In genomic region chr7:1679966-1680730, GRCh38 we compare ENCODE assay signal across 27 cellular contexts. TPM values are rescaled to one million over a fixed set of nuclear protein-coding genes. Genes with fewer than 3 reads are reported as not detected.
DNase-seq lines count a peak whose midpoint lies in the region; ATAC-seq, FAIRE-seq and TF ChIP-seq lines count a peak whose summit lies in the region.
"Had no signal": no experiment of that assay in that cellular context is flagged by ENCODE, and none has a peak within 500 bp of the region (broad histone marks: within the 10 kb centered on the region; RNA-seq: fewer than 3 reads in every experiment).

No MANE protein-coding gene starts in this region.

- no peak overlapping the region for H2BK5ac ChIP-seq in H1 (ENCODE audit: low read depth, low read length)

- H3K36me3 ChIP-seq in SK-N-SH (replicated peaks in 1 of 2; ENCODE audit: control insufficient read depth in 1 of 2, insufficient read depth in 2 of 2, low read length in 1 of 2): peaks cover 0 to 2% of the 10 kb centered on the region in 2 experiments
- 0 out of 22 replicates have a peak, but pooled peaks cover 0 to 4% (median 0%) of the 10 kb centered on the region in 11 experiments for H3K36me3 ChIP-seq in BLaER1 treated with 17β-estradiol and CSF1 and Interleukin-3, amounts not matched to agents 10 nM and 100 nM
- no peaks in the 10 kb centered on the region; a peak in 1 of 8 replicates for H3K36me3 ChIP-seq in H1 (ENCODE audit: control insufficient read depth in 2 of 4, insufficient read depth in 4 of 4, low read length in 3 of 4)
- H3K36me3 ChIP-seq in spleen: no peaks in the 10 kb centered on the region
- H3K36me3 ChIP-seq: pancreas, uterus had no signal

- no peak overlapping the region for H2BK12ac ChIP-seq in H1 (ENCODE audit: low read depth, low read length)

- no peak overlapping the region for H2BK20ac ChIP-seq in H1 (ENCODE audit: low read length)

- H3K4me3 ChIP-seq in SK-N-SH (ENCODE audit: low read depth in 2 of 2, low read length in 1 of 2): no peak overlapping the region
- H3K4me3 ChIP-seq in BLaER1 treated with 17β-estradiol and CSF1 and Interleukin-3, amounts not matched to agents 10 nM and 100 nM: no peak overlapping the region
- no peak overlapping the region for H3K4me3 ChIP-seq in H1 (ENCODE audit: extremely low read depth in 1 of 4, insufficient read depth in 2 of 4, low read depth in 3 of 4, low read length in 4 of 4)
- H3K4me3 ChIP-seq in spleen: no peak overlapping the region
- H3K4me3 ChIP-seq: body of pancreas, pancreas, uterus had no signal

- H3K27ac Mint-ChIP-seq in stimulated activated naive B cell treated with anti-CD40 and anti-IgM and Interleukin-4, amounts not matched to agents 10 μg/mL and 1 μg/mL and 100 μg/mL, for 72 hours: no peak overlapping the region
- H3K27ac Mint-ChIP-seq: activated CD4-positive, alpha-beta T cell treated with anti-CD3 and anti-CD28 coated beads, Interleukin-2, amount 10 ng/mL, durations not matched to agents 7 days and 5 days; CD8-positive, alpha-beta memory T cell; stimulated activated effector memory CD8-positive, alpha-beta T cell treated with anti-CD3 and anti-CD28 coated beads, Interleukin-12 subunit alpha, Interleukin-12 subunit beta, amount 100 ng/mL, for 72 hours had no signal

- H3K9me3 Mint-ChIP-seq in stimulated activated naive B cell treated with anti-CD40 and anti-IgM and Interleukin-4, amounts not matched to agents 10 μg/mL and 1 μg/mL and 100 μg/mL, for 72 hours: peaks cover 13 to 24% of the 10 kb centered on the region in 2 donors

- H2BK15ac ChIP-seq in H1 (ENCODE audit: low read length): no peak overlapping the region

- H3K79me1 ChIP-seq in H1 (ENCODE audit: low read depth, low read length): peaks cover 4% of the 10 kb centered on the region; the same call in 1 of the 2 replicates

- peaks cover 8 to 18% of the 10 kb centered on the region in 2 donors for H3K36me3 Mint-ChIP-seq in stimulated activated naive B cell treated with anti-CD40 and anti-IgM and Interleukin-4, amounts not matched to agents 10 μg/mL and 1 μg/mL and 100 μg/mL, for 72 hours
- H3K36me3 Mint-ChIP-seq: stimulated activated effector memory CD8-positive, alpha-beta T cell treated with anti-CD3 and anti-CD28 coated beads, Interleukin-12 subunit alpha, Interleukin-12 subunit beta, amount 100 ng/mL, for 72 hours had no signal

- H3K27ac ChIP-seq in SK-N-SH (ENCODE audit: low read depth in 2 of 2, low read length in 1 of 2) (no peak overlapping the region), H1 (ENCODE audit: low read depth, low read length) (no peak overlapping the region), spleen (no peak overlapping the region)
- H3K27ac ChIP-seq in BLaER1 treated with 17β-estradiol and CSF1 and Interleukin-3, amounts not matched to agents 10 nM and 100 nM: no peak overlapping the region
- H3K27ac ChIP-seq: body of pancreas, pancreas, uterus had no signal

- H4K20me1 ChIP-seq in SK-N-SH (ENCODE audit: insufficient read depth) (no peaks in the 10 kb centered on the region), H1 (replicated peaks in 1 of 2; ENCODE audit: control insufficient read depth in 1 of 2, insufficient read depth in 2 of 2, low read length in 2 of 2) (peaks cover 0 to 10% of the 10 kb centered on the region in 2 experiments)
- H4K20me1 ChIP-seq in BLaER1 treated with 17β-estradiol and CSF1 and Interleukin-3, amounts not matched to agents 10 nM and 100 nM: peaks cover 0 to 49% (median 21%) of the 10 kb centered on the region in 11 experiments; a peak in 13 of 22 replicates

- H4K8ac ChIP-seq in H1 (ENCODE audit: extremely low read depth, insufficient read depth, low read length): 0 out of 2 replicates have a peak overlapping the region, but pooled peaks have one; percentile 3

- peaks cover 19 to 55% of the 10 kb centered on the region in 2 donors for H3K27me3 Mint-ChIP-seq in stimulated activated naive B cell treated with anti-CD40 and anti-IgM and Interleukin-4, amounts not matched to agents 10 μg/mL and 1 μg/mL and 100 μg/mL, for 72 hours

- H2AK5ac ChIP-seq in H1 (ENCODE audit: low read depth, low read length): peak overlapping the region; percentile 53; the same call in 1 of the 2 replicates

- intact Hi-C loops in spleen (cut with DNase I; ENCODE audit: low total_unique reads): no loop called here

- H3K4me1 ChIP-seq in SK-N-SH (ENCODE audit: control insufficient read depth in 1 of 2, insufficient read depth in 2 of 2, low read depth in 1 of 2, low read length in 1 of 2): peaks cover 0 to 42% of the 10 kb centered on the region in 2 experiments; a peak in 1 of 4 replicates
- peaks cover 0 to 68% (median 50%) of the 10 kb centered on the region in 10 experiments; a peak in 19 of 20 replicates for H3K4me1 ChIP-seq in BLaER1 treated with 17β-estradiol and CSF1 and Interleukin-3, amounts not matched to agents 10 nM and 100 nM
- H3K4me1 ChIP-seq in H1 (replicated peaks in 1 of 4; ENCODE audit: control insufficient read depth in 3 of 4, insufficient read depth in 4 of 4, low read length in 3 of 4): no peaks in the 10 kb centered on the region; a peak in 2 of 7 replicates
- no peaks in the 10 kb centered on the region for H3K4me1 ChIP-seq in spleen
- H3K4me1 ChIP-seq: body of pancreas, pancreas, uterus had no signal

- no peak overlapping the region for H4K5ac ChIP-seq in H1 (ENCODE audit: insufficient read length, low read depth, low read length)

- H3K27me3 ChIP-seq in SK-N-SH (ENCODE audit: insufficient read depth) (peaks cover 9% of the 10 kb centered on the region), H1 (replicated peaks in 1 of 4; ENCODE audit: control insufficient read depth in 3 of 4, extremely low read depth in 1 of 4, insufficient read depth in 3 of 4, low read length in 3 of 4) (no peaks in the 10 kb centered on the region), spleen (replicated peaks in 1 of 7) (peaks cover 0 to 37% (median 0%) of the 10 kb centered on the region in 7 donors)
- H3K27me3 ChIP-seq in BLaER1 treated with 17β-estradiol and CSF1 and Interleukin-3, amounts not matched to agents 10 nM and 100 nM: peaks cover 22 to 40% (median 28%) of the 10 kb centered on the region in 11 experiments
- H3K27me3 ChIP-seq: body of pancreas, pancreas, uterus had no signal

- no peak for TF ChIP-seq POLR2A in H1 (IDR thresholded peaks at IDR 0.05; ENCODE audit: control extremely low read depth in 1 of 2, low read depth in 2 of 2, low read length in 2 of 2)
- no peak for TF ChIP-seq POLR2A in spleen (IDR thresholded peaks at IDR 0.05)

- TF ChIP-seq EP300 in SK-N-SH (IDR thresholded peaks at IDR 0.05; ENCODE audit: borderline replicate concordance in 1 of 2, low read depth in 1 of 2, low read length in 1 of 2): no peak
- TF ChIP-seq EP300 in H1 (IDR thresholded peaks at IDR 0.05; ENCODE audit: borderline replicate concordance in 1 of 2, low read depth in 2 of 2, low read length in 2 of 2): no peak

- H3K9me3 ChIP-seq in SK-N-SH (peaks cover 14% of the 10 kb centered on the region), H1 (ENCODE audit: insufficient read depth in 2 of 2, low read depth in 1 of 2, low read length in 1 of 2) (peaks cover 2 to 6% of the 10 kb centered on the region in 2 experiments; a peak in 3 of 4 replicates), spleen (peaks cover 3 to 38% (median 32%) of the 10 kb centered on the region in 8 donors)
- peaks cover 28 to 39% (median 32%) of the 10 kb centered on the region in 11 experiments for H3K9me3 ChIP-seq in BLaER1 treated with 17β-estradiol and CSF1 and Interleukin-3, amounts not matched to agents 10 nM and 100 nM (replicated peaks in 1 of 11)
- H3K9me3 ChIP-seq: pancreas had no signal

- peak; percentile 20 for DNase-seq in SK-N-SH
- no peak for DNase-seq in H1 (ENCODE audit: low read depth in 1 of 2, low spot score in 2 of 2)
- DNase-seq in spleen: peak; percentile 39
- no peak for DNase-seq in iPS-NIHi7 (ENCODE audit: extremely low spot score)
- DNase-seq in stimulated activated naive B cell treated with anti-CD40 and anti-IgM and Interleukin-4, amounts not matched to agents 10 μg/mL and 1 μg/mL and 100 μg/mL, for 72 hours: no peak
- DNase-seq: 8988T; activated CD4-positive, alpha-beta T cell treated with anti-CD3 and anti-CD28 coated beads, Interleukin-2, amount 10 ng/mL, durations not matched to agents 7 days and 5 days; activated gamma-delta T cell treated with Interleukin-2 at 50 U/mL for 16 hours; body of pancreas; DMS 273 treated with DMSO at 0.1 percent for 48 hours; midbrain; NCI-H1105; NCI-H2029; NCI-H524 treated with DMSO at 0.1 percent for 48 hours; PC-3; stimulated activated CD4-positive, alpha-beta T cell treated with anti-CD3 and anti-CD28 coated beads, Interleukin-12 subunit alpha, Interleukin-12 subunit beta, amount 100 ng/mL, for 4 hours; stimulated activated CD4-positive, alpha-beta T cell treated with anti-CD3 and anti-CD28 coated beads, Interleukin-4, amount 100 ng/mL, for 1 hour; uterus had no signal

- no peak overlapping the region for H3K18ac ChIP-seq in H1 (ENCODE audit: extremely low read depth, low read length)

- CTCF ChIA-PET in SK-N-SH (lab: Yijun Ruan, JAX): interaction anchor here (1.5 kb wide), 2 partner anchors 11 to 30 kb away, joined by 3 to 4 read pairs; no protein-coding TSS in a partner anchor
- CTCF ChIA-PET in H1 (lab: Charles Lee; ENCODE audit: partially characterized antibody): interaction anchor here (1.2 kb wide), 1 partner anchor 30 kb away, joined by 3 read pairs; no protein-coding TSS in a partner anchor

- no peak overlapping the region for H2BK120ac ChIP-seq in H1 (replicated peaks; ENCODE audit: low read depth, low read length)

- H3K23ac ChIP-seq in H1 (ENCODE audit: insufficient read length): no peak overlapping the region

- no peaks in the 10 kb centered on the region for H3K23me2 ChIP-seq in H1 (ENCODE audit: low read depth, low read length)

- no peak overlapping the region for H3K4me2 ChIP-seq in SK-N-SH
- H3K4me2 ChIP-seq in BLaER1 treated with 17β-estradiol and CSF1 and Interleukin-3, amounts not matched to agents 10 nM and 100 nM: peak overlapping the region in 8 of 11 experiments; percentile 1 to 53 (median 35); a peak in 12 of 22 replicates
- no peak overlapping the region for H3K4me2 ChIP-seq in H1 (ENCODE audit: insufficient read depth in 1 of 2, low read depth in 2 of 2, low read length in 2 of 2)

- no peaks in the 10 kb centered on the region for H3F3A ChIP-seq in SK-N-SH (replicated peaks; ENCODE audit: insufficient read depth)

- no peak for TF ChIP-seq RAD21 in SK-N-SH (IDR thresholded peaks at IDR 0.05; ENCODE audit: low read length)
- TF ChIP-seq RAD21 in H1 (IDR thresholded peaks at IDR 0.05 in 1 of 2, conservative IDR thresholded peaks at IDR 0.05 in 1 of 2; ENCODE audit: low read depth in 2 of 2, low read length in 2 of 2): no peak

- H3K79me2 ChIP-seq in SK-N-SH (ENCODE audit: insufficient read depth) (no peaks in the 10 kb centered on the region), H1 (ENCODE audit: control insufficient read depth in 1 of 2, insufficient read depth in 2 of 2, low read length in 2 of 2) (no peaks in the 10 kb centered on the region)

- ATAC-seq in SK-N-SH treated with all-trans-retinoic acid at 6 μM for 48 hours (no peak), GM18907 (IDR thresholded peaks at IDR 0.05; ENCODE audit: unreplicated experiment) (no peak)
- no peak for ATAC-seq in stimulated activated naive B cell treated with anti-CD40 and anti-IgM and Interleukin-4, amounts not matched to agents 10 μg/mL and 1 μg/mL and 100 μg/mL, for 72 hours (replicated peaks)
- ATAC-seq: body of pancreas; naive thymus-derived CD4-positive, alpha-beta T cell; pancreas; PC-3; right cardiac atrium; stimulated activated effector memory CD8-positive, alpha-beta T cell treated with anti-CD3 and anti-CD28 coated beads, Interleukin-12 subunit alpha, Interleukin-12 subunit beta, amount 100 ng/mL, for 72 hours had no signal

- 72% methylated on average over 22 of the region's 22 CpGs for WGBS in SK-N-SH (ENCODE audit: low lambda C conversion rate)
- WGBS in H1 (ENCODE audit: extremely low coverage in 1 of 2, insufficient coverage in 1 of 2, insufficient read length in 1 of 2, insufficient replicate concordance in 2 of 2, low coverage in 1 of 2, low lambda C conversion rate in 2 of 2, missing lambda C conversion rate in 1 of 2), 2 experiments: 94% methylated on average over 22 of the region's 22 CpGs; no CpG with 5 or more reads in 1 of the 2 experiments
- 87 to 92% (median 88%) methylated on average over 22 of the region's 22 CpGs for whole genome bisulfite sequencing in spleen, 5 donors

- H2AFZ ChIP-seq in SK-N-SH (ENCODE audit: low read depth) (no peak overlapping the region), H1 (ENCODE audit: low read length) (no peak overlapping the region)

- no peak overlapping the region for H3K56ac ChIP-seq in H1 (replicated peaks; ENCODE audit: insufficient read length, low read depth, low read length)

- H3K9me2 ChIP-seq in SK-N-SH: no peaks in the 10 kb centered on the region

- no peak overlapping the region for H3K4ac ChIP-seq in H1 (replicated peaks; ENCODE audit: insufficient read length, low read depth, low read length)

- no peak overlapping the region for H3K4me3 Mint-ChIP-seq in stimulated activated naive B cell treated with anti-CD40 and anti-IgM and Interleukin-4, amounts not matched to agents 10 μg/mL and 1 μg/mL and 100 μg/mL, for 72 hours
- H3K4me3 Mint-ChIP-seq: activated CD4-positive, alpha-beta T cell treated with anti-CD3 and anti-CD28 coated beads, Interleukin-2, amount 10 ng/mL, durations not matched to agents 7 days and 5 days; CD8-positive, alpha-beta memory T cell; naive thymus-derived CD4-positive, alpha-beta T cell; stimulated activated effector memory CD8-positive, alpha-beta T cell treated with anti-CD3 and anti-CD28 coated beads, Interleukin-12 subunit alpha, Interleukin-12 subunit beta, amount 100 ng/mL, for 72 hours had no signal

- no peak overlapping the region for H3K9ac ChIP-seq in SK-N-SH
- no peak overlapping the region for H3K9ac ChIP-seq in BLaER1 treated with 17β-estradiol and CSF1 and Interleukin-3, amounts not matched to agents 10 nM and 100 nM
- H3K9ac ChIP-seq in H1 (replicated peaks in 1 of 4; ENCODE audit: extremely low read depth in 1 of 4, low read depth in 3 of 4, low read length in 3 of 4): no peak overlapping the region

- no peak overlapping the region for H4K91ac ChIP-seq in H1 (replicated peaks; ENCODE audit: insufficient read length, low read length)

- no peak for FAIRE-seq in H1 (lab: Jason Lieb, UNC)
- FAIRE-seq: islet of Langerhans, pancreas had no signal

- H3K4me1 Mint-ChIP-seq in stimulated activated naive B cell treated with anti-CD40 and anti-IgM and Interleukin-4, amounts not matched to agents 10 μg/mL and 1 μg/mL and 100 μg/mL, for 72 hours: peaks cover 0 to 2% of the 10 kb centered on the region in 2 donors
- H3K4me1 Mint-ChIP-seq: activated CD4-positive, alpha-beta T cell treated with anti-CD3 and anti-CD28 coated beads, Interleukin-2, amount 10 ng/mL, durations not matched to agents 7 days and 5 days; CD8-positive, alpha-beta memory T cell; naive thymus-derived CD4-positive, alpha-beta T cell; stimulated activated effector memory CD8-positive, alpha-beta T cell treated with anti-CD3 and anti-CD28 coated beads, Interleukin-12 subunit alpha, Interleukin-12 subunit beta, amount 100 ng/mL, for 72 hours had no signal

- H3K14ac ChIP-seq in H1 (ENCODE audit: insufficient read length): no peak overlapping the region

- TF ChIP-seq CTCF in SK-N-SH (IDR thresholded peaks at IDR 0.05): no peak
- TF ChIP-seq CTCF in H1 (IDR thresholded peaks at IDR 0.05; ENCODE audit: control extremely low read depth in 1 of 3, insufficient read depth in 1 of 3, low read depth in 1 of 3, low read length in 3 of 3): no peak
- no peak for TF ChIP-seq CTCF in spleen (IDR thresholded peaks at IDR 0.05 in 8 of 11, conservative IDR thresholded peaks at IDR 0.05 in 3 of 11)

- POLR2A ChIA-PET in SK-N-SH (lab: Yijun Ruan, JAX): no interaction called here
- POLR2A ChIA-PET in H1 (lab: Charles Lee; ENCODE audit: partially characterized antibody): no interaction called here

RNA-seq across cellular contexts. Expression of gene ELFN1, which starts 10.1 kb away (rescaled TPM):
- polyA plus RNA-seq in SK-N-SH (2012; rRNA removed): 0.05 and 0.06 TPM in 2 replicates
- polyA plus RNA-seq in SK-N-SH (2012; cell fraction: cytosol; rRNA removed): 0.01 and 0.03 TPM in 2 replicates
- polyA plus RNA-seq in SK-N-SH (2012; cell fraction: nucleus; rRNA removed): 0.01 and 0.05 TPM in 2 replicates
- total RNA-seq in H1 (2021; fragmentation: NEBNext Ultra II Directional; extraction: Animal tissue kit (Norgen Biotek cat#: 25700)): 2.0 and 2.1 TPM in 2 replicates
- polyA plus RNA-seq in H1 (2011; rRNA removed): 4.5 and 4.8 TPM in 2 replicates
- polyA plus RNA-seq in H1 (2011; cell fraction: cytosol; rRNA removed): 3.6 TPM
- 2.8 TPM for polyA plus RNA-seq in H1 (2011; cell fraction: nucleus; rRNA removed)
- 1.5 to 4.4 TPM (median 3.3 TPM) in 4 replicates for polyA plus RNA-seq in H1 (2012, experiment 1 of 2)
- 2.0 TPM for polyA plus RNA-seq in H1 (2012, experiment 2 of 2)
- 3.3 TPM for polyA plus RNA-seq in H1 (2013, experiment 1 of 2)
- 3.5 TPM for polyA plus RNA-seq in H1 (2013, experiment 2 of 2)
- 1.8 and 2.7 TPM in 2 replicates for polyA minus RNA-seq in H1 (2011; rRNA and poly(A)+ RNA removed)
- polyA minus RNA-seq in H1 (2011; cell fraction: cytosol; rRNA and poly(A)+ RNA removed): 3.5 TPM
- 1.5 TPM for polyA minus RNA-seq in H1 (2011; cell fraction: nucleus; rRNA and poly(A)+ RNA removed)
- total RNA-seq in spleen: 1 to 10 TPM; 2.3 to 3.9 (median 2.8) TPM
- polyA plus RNA-seq in spleen: under 1 TPM; 0.22 to 0.70 (median 0.41) TPM
- polyA plus RNA-seq: naive thymus-derived CD4-positive, alpha-beta T cell had no signal

Comparison
In these comparisons a context has a peak if more than half of its experiments do, and no peak if none do; other contexts are left out.
1. DNase-seq: peak in SK-N-SH (single experiment) and spleen (single experiment); none in H1 (0 of 2), iPS-NIHi7 (single experiment) and stimulated activated naive B cell treated with anti-CD40 and anti-IgM and Interleukin-4, amounts not matched to agents 10 μg/mL and 1 μg/mL and 100 μg/mL, for 72 hours (single experiment).
2. H3K4me2 ChIP-seq: peak in BLaER1 treated with 17β-estradiol and CSF1 and Interleukin-3, amounts not matched to agents 10 nM and 100 nM (8 of 11); none in SK-N-SH (single experiment) and H1 (0 of 2).